ENCODE assay signal across 14 cellular contexts in genomic region chr6:827431-827830, GRCh38.
"Had no signal": no experiment of that assay in that cellular context is flagged by ENCODE, and none has a peak within 500 bp of the region (broad histone marks: within the 10 kb centered on the region; RNA-seq: fewer than 3 reads in every experiment).

No MANE protein-coding gene starts in this region.

- H3K36me3 Mint-ChIP-seq: activated naive CD4-positive, alpha-beta T cell treated with anti-CD3 and anti-CD28 coated beads, Interleukin-2, amount 10 ng/mL, durations not matched to agents 7 days and 5 days had no signal

- H3K4me1 Mint-ChIP-seq: activated naive CD4-positive, alpha-beta T cell treated with anti-CD3 and anti-CD28 coated beads, Interleukin-2, amount 10 ng/mL, durations not matched to agents 7 days and 5 days had no signal

- DNase-seq: activated CD4-positive, alpha-beta T cell treated with anti-CD3 and anti-CD28 coated beads, Interleukin-2, amount 50 U/mL, for 4 hours; activated CD4-positive, CD25-positive, alpha-beta regulatory T cell treated with anti-CD3 and anti-CD28 coated beads, Interleukin-2, amount 50 U/mL, for 72 hours; activated naive CD4-positive, alpha-beta T cell treated with anti-CD3 and anti-CD28 coated beads, Interleukin-2, amount 10 ng/mL, durations not matched to agents 7 days and 5 days; activated T-cell treated with anti-CD3 and anti-CD28 coated beads, Interleukin-2, amount 50 U/mL, for 1 hour; adrenal gland; dermis blood vessel endothelial cell; effector memory CD8-positive, alpha-beta T cell; foreskin keratinocyte; left ventricle myocardium superior; mesenchymal stem cell; stimulated activated naive CD4-positive, alpha-beta T cell; transverse colon had no signal

- H3K27ac Mint-ChIP-seq: activated naive CD4-positive, alpha-beta T cell treated with anti-CD3 and anti-CD28 coated beads, Interleukin-2, amount 10 ng/mL, durations not matched to agents 7 days and 5 days; effector memory CD8-positive, alpha-beta T cell; natural killer cell treated with Interleukin-12 subunit alpha and Interleukin-12 subunit beta and Interleukin-15 and Interleukin-18, amount 100 ng/mL, for 72 hours; T-helper 2 cell treated with Interferon-gamma antibody and Interleukin-4, amounts not matched to agents 5 μg/mL and 100 μg/mL, for 36 hours had no signal

- H3K4me3 Mint-ChIP-seq: activated naive CD4-positive, alpha-beta T cell treated with anti-CD3 and anti-CD28 coated beads, Interleukin-2, amount 10 ng/mL, durations not matched to agents 7 days and 5 days; effector memory CD8-positive, alpha-beta T cell; natural killer cell treated with Interleukin-12 subunit alpha and Interleukin-12 subunit beta and Interleukin-15 and Interleukin-18, amount 100 ng/mL, for 72 hours; T-helper 2 cell treated with Interferon-gamma antibody and Interleukin-4, amounts not matched to agents 5 μg/mL and 100 μg/mL, for 36 hours had no signal

- ATAC-seq: effector memory CD8-positive, alpha-beta T cell; foreskin keratinocyte; left ventricle myocardium superior had no signal
